9 cellular contexts compared by ENCODE assay signal in genomic region chr1:26162220-26162703, GRCh38. TPM values are rescaled to one million over a fixed set of nuclear protein-coding genes. Genes with fewer than 3 reads are reported as not detected.
DNase-seq lines count a peak whose midpoint lies in the region; ATAC-seq and TF ChIP-seq lines count a peak whose summit lies in the region.
"Had no signal": no experiment of that assay in that cellular context is flagged by ENCODE, and none has a peak within 500 bp of the region (broad histone marks: within the 10 kb centered on the region; RNA-seq: fewer than 3 reads in every experiment).

No MANE protein-coding gene starts in this region.

- WGBS in lung, 2 donors: 17 to 26% methylated on average over 20 of the region's 20 CpGs

- H3K36me3 ChIP-seq in cardiac muscle cell (no peaks in the 10 kb centered on the region), brain microvascular endothelial cell (replicated peaks) (no peaks in the 10 kb centered on the region), lung (ENCODE audit: control insufficient read depth in 2 of 2, insufficient read depth in 2 of 2, low read length in 2 of 2) (no peaks in the 10 kb centered on the region), uterus (no peaks in the 10 kb centered on the region)

- no peak for TF ChIP-seq POLR2A in uterus (IDR thresholded peaks at IDR 0.05)

- DNase-seq in cardiac muscle cell (ENCODE audit: low read depth in 1 of 2, low spot score in 1 of 2) (no peak), left ventricle myocardium superior (no peak), brain microvascular endothelial cell (no peak), lung (ENCODE audit: low spot score) (no peak), uterus (no peak), pons (ENCODE audit: low spot score) (no peak), NCI-H345 (lab: John Stamatoyannopoulos, UW) (no peak), NCI-H446 (lab: John Stamatoyannopoulos, UW) (no peak)

- no peaks in the 10 kb centered on the region for H3K9me3 ChIP-seq in cardiac muscle cell (ENCODE audit: low read depth)
- H3K9me3 ChIP-seq in lung (ENCODE audit: control insufficient read depth in 2 of 2, insufficient read depth in 1 of 2, low read length in 1 of 2): no peaks in the 10 kb centered on the region
- H3K9me3 ChIP-seq in uterus: no peaks in the 10 kb centered on the region

- H3K4me1 ChIP-seq in cardiac muscle cell (ENCODE audit: low read depth) (peaks cover 48% of the 10 kb centered on the region), lung (ENCODE audit: control insufficient read depth in 2 of 2, insufficient read depth in 2 of 2, low read length in 2 of 2) (peaks cover 0 to 8% of the 10 kb centered on the region in 2 donors), uterus (peaks cover 0 to 7% of the 10 kb centered on the region in 2 donors)

- in situ Hi-C loops in brain microvascular endothelial cell (cut with HindIII; ENCODE audit: low pct_ligation_motif_present, low sequenced_read_pairs): no loop called here

- H3K27ac ChIP-seq in cardiac muscle cell (no peak overlapping the region), brain microvascular endothelial cell (no peak overlapping the region), lung (ENCODE audit: low read depth in 1 of 2, low read length in 1 of 2) (peak overlapping the region in 1 of 2 donors; percentile 87), uterus (peak overlapping the region in 1 of 2 donors; percentile 51)

- intact Hi-C loops in left ventricle myocardium superior (cut with micrococcal nuclease): loop anchor here (10.0 kb wide), 1 partner anchor 57 kb away; no protein-coding TSS in a partner anchor
- intact Hi-C loops in uterus (cut with DNase I; ENCODE audit: low total_unique reads): loop anchor here (5.0 kb wide), 1 partner anchor 125 kb away; no protein-coding TSS in a partner anchor

- ATAC-seq in left ventricle myocardium superior (no peak), lung (ENCODE audit: insufficient read depth, low FRiP score) (no peak)

- H3K4me3 ChIP-seq in cardiac muscle cell: peak overlapping the region; percentile 21
- H3K4me3 ChIP-seq in brain microvascular endothelial cell (ENCODE audit: low read depth, low read length): peak overlapping the region; percentile 41
- peak overlapping the region; percentile 40 for H3K4me3 ChIP-seq in lung
- peak overlapping the region; percentile 34 to 40 for H3K4me3 ChIP-seq in uterus

- no peak for TF ChIP-seq CTCF in cardiac muscle cell (IDR thresholded peaks at IDR 0.05; ENCODE audit: low read depth, low read length)
- no peak for TF ChIP-seq CTCF in brain microvascular endothelial cell (IDR thresholded peaks at IDR 0.05; ENCODE audit: low read depth, low read length, missing control alignments)
- TF ChIP-seq CTCF in lung (IDR thresholded peaks at IDR 0.05; ENCODE audit: control extremely low read depth, extremely low read depth): no peak
- TF ChIP-seq CTCF in uterus (IDR thresholded peaks at IDR 0.05): no peak

- H3K27me3 ChIP-seq in cardiac muscle cell (no peaks in the 10 kb centered on the region), brain microvascular endothelial cell (replicated peaks) (no peaks in the 10 kb centered on the region), lung (ENCODE audit: control insufficient read depth, insufficient read depth) (no peaks in the 10 kb centered on the region), uterus (no peaks in the 10 kb centered on the region)

RNA-seq across cellular contexts. Expression of gene FAM110D, which starts 3.4 kb away (rescaled TPM):
- 4.7 and 6.8 TPM in 2 replicates for total RNA-seq in cardiac muscle cell
- polyA plus RNA-seq in cardiac muscle cell: 8.1 and 10.9 TPM in 2 replicates
- total RNA-seq in left ventricle myocardium superior: 4.5 TPM
- 1 to 10 TPM; 1.1 to 3.2 TPM for total RNA-seq in lung
- 1 to 10 TPM; 3.1 to 3.4 TPM for polyA plus RNA-seq in lung
- 10 to 100 TPM in 2 of 4 donors, 1 to 10 TPM in 2; 3.2 to 21.0 (median 14.0) TPM for total RNA-seq in uterus

RNA-seq across cellular contexts. Expression of gene C1orf232, which starts 6.5 kb away (rescaled TPM):
- total RNA-seq in cardiac muscle cell: not detected in 2 replicates
- polyA plus RNA-seq in cardiac muscle cell: not detected in 2 replicates
- total RNA-seq in left ventricle myocardium superior: not detected
- not detected for total RNA-seq in lung
- not detected for polyA plus RNA-seq in lung
- not detected for total RNA-seq in uterus
- total RNA-seq: HT1080 had no signal

RNA-seq across cellular contexts. Expression of gene ZNF593, which starts 7.4 kb away (rescaled TPM):
- total RNA-seq in cardiac muscle cell (34.5 and 47.8 TPM in 2 replicates), left ventricle myocardium superior (11.6 TPM), lung (10 to 100 TPM; 19.7 to 32.8 TPM), uterus (10 to 100 TPM in 3 of 4 donors, 1 to 10 TPM in 1; 7.9 to 27.1 (median 16.3) TPM)
- polyA plus RNA-seq in cardiac muscle cell (43.6 and 58.0 TPM in 2 replicates), lung (100 to 1,000 TPM in 1 of 2 donors, 10 to 100 TPM in 1; 90.4 to 140 TPM)

RNA-seq across cellular contexts. Expression of gene ZNF593OS, which starts 9.4 kb away (rescaled TPM):
- total RNA-seq in cardiac muscle cell: not detected in 2 replicates
- 2.9 and 3.4 TPM in 2 replicates for polyA plus RNA-seq in cardiac muscle cell
- total RNA-seq in left ventricle myocardium superior: not detected
- not detected for total RNA-seq in lung
- under 1 TPM; 0.29 to 0.65 TPM for polyA plus RNA-seq in lung
- not detected for total RNA-seq in uterus
- total RNA-seq: HT1080 had no signal

RNA-seq across cellular contexts. Expression of gene CNKSR1, which starts 15.0 kb away (rescaled TPM):
- total RNA-seq in cardiac muscle cell (8.4 and 9.7 TPM in 2 replicates), left ventricle myocardium superior (1.7 TPM), lung (10 to 100 TPM; 29.9 to 34.7 TPM), uterus (10 to 100 TPM in 2 of 4 donors, 1 to 10 TPM in 1, under 1 TPM in 1; 0.29 to 13.3 (median 7.2) TPM)
- polyA plus RNA-seq in cardiac muscle cell (7.5 and 7.6 TPM in 2 replicates), lung (10 to 100 TPM; 10.8 to 26.7 TPM)
